In genomic region chrX:1391707-1392375, GRCh38 we compare ENCODE assay signal across 8 cellular contexts. TPM values are rescaled to one million over a fixed set of nuclear protein-coding genes. Genes with fewer than 3 reads are reported as not detected.
DNase-seq lines count a peak whose midpoint lies in the region; ATAC-seq and TF ChIP-seq lines count a peak whose summit lies in the region.

Gene SLC25A6, minus strand, starts transcription at chrX:1392113. Its CDS starts 104 bp downstream, at chrX:1392009.

- peaks cover 50% of the 10 kb centered on the region for H4K20me1 ChIP-seq in PC-9 (ENCODE audit: insufficient read depth)

- peak within 1 kb of the TSS; percentile 98 for H3K4me3 Mint-ChIP-seq in activated naive CD8-positive, alpha-beta T cell treated with anti-CD3 and anti-CD28 coated beads for 36 hours

- peak within 1 kb of the TSS; percentile 97 for H3K27ac Mint-ChIP-seq in activated naive CD8-positive, alpha-beta T cell treated with anti-CD3 and anti-CD28 coated beads for 36 hours

- peak within 1 kb of the TSS; percentile 80 for H2AFZ ChIP-seq in PC-9

- no peaks in the 10 kb centered on the region for H3K9me2 ChIP-seq in PC-9 (ENCODE audit: insufficient read depth)

- H3K36me3 Mint-ChIP-seq in activated naive CD8-positive, alpha-beta T cell treated with anti-CD3 and anti-CD28 coated beads for 36 hours: peaks cover 68% of the 10 kb centered on the region

- peaks cover 36% of the 10 kb centered on the region for H3K4me1 Mint-ChIP-seq in activated naive CD8-positive, alpha-beta T cell treated with anti-CD3 and anti-CD28 coated beads for 36 hours

- peak within 1 kb of the TSS; percentile 99 for H3K4me2 ChIP-seq in PC-9

- H3K9me3 ChIP-seq in PC-9 (ENCODE audit: insufficient read depth, low read depth) (no peaks in the 10 kb centered on the region), heart right ventricle (no peaks in the 10 kb centered on the region)

- H3K36me3 ChIP-seq in PC-9 (ENCODE audit: low read depth) (peaks cover 40% of the 10 kb centered on the region), heart right ventricle (peaks cover 0 to 50% (median 30%) of the 10 kb centered on the region in 9 donors)

- H3K27me3 ChIP-seq in PC-9 (ENCODE audit: insufficient read depth, low read depth) (no peaks in the 10 kb centered on the region), heart right ventricle (no peaks in the 10 kb centered on the region)

- peaks cover 79% of the 10 kb centered on the region for H3K79me2 ChIP-seq in PC-9 (ENCODE audit: low read depth)

- TF ChIP-seq CTCF in GM12864 (IDR thresholded peaks at IDR 0.05; ENCODE audit: low read depth, low read length, missing control alignments) (no peak), PC-9 (conservative IDR thresholded peaks at IDR 0.05) (peak; percentile 48; the same call in 1 of the 2 replicates), heart right ventricle (IDR thresholded peaks at IDR 0.05) (peak in 5 of 9 donors; percentile 20 to 42 (median 28))

- H3F3A ChIP-seq in PC-9 (ENCODE audit: insufficient read depth, low read depth): peaks cover 47% of the 10 kb centered on the region

- DNase-seq in GM12864 (ENCODE audit: low read depth): peak; percentile 89
- peak; percentile 89 to 97 for DNase-seq in PC-9
- peak; percentile 100 for DNase-seq in activated naive CD8-positive, alpha-beta T cell treated with anti-CD3 and anti-CD28 coated beads for 36 hours
- DNase-seq in heart right ventricle: peak; percentile 99 to 100
- peak; percentile 98 for DNase-seq in putamen (ENCODE audit: low spot score)
- DNase-seq in NCI-H2196 (lab: John Stamatoyannopoulos, UW; ENCODE audit: unreplicated experiment): no peak
- no peak for DNase-seq in NCI-H1694 treated with DMSO at 0.1 percent for 48 hours (lab: John Stamatoyannopoulos, UW)

- no peaks in the 10 kb centered on the region for H3K9me3 Mint-ChIP-seq in activated naive CD8-positive, alpha-beta T cell treated with anti-CD3 and anti-CD28 coated beads for 36 hours

- ATAC-seq in HG02588 (IDR thresholded peaks at IDR 0.05; ENCODE audit: unreplicated experiment) (peak; percentile 90), heart right ventricle (peak; percentile 93 to 97 (median 96))

- CTCF ChIA-PET in PC-9 (lab: Charles Lee): no interaction called here

- intact Hi-C loops in PC-9 (cut with micrococcal nuclease; ENCODE audit: unreplicated experiment) (loop anchor here (5.0 kb wide), 1 partner anchor 145 kb away; no protein-coding TSS in a partner anchor), heart right ventricle (cut with DNase I) (loop anchor here in 7 of 10 donors (2.0 to 10.0 kb wide), 5 partner anchors 53 to 203 kb away; partner anchors contain the start of genes ASMTL (in 5 of the 7) and AKAP17A (in 3 of the 7))

- POLR2A ChIA-PET in PC-9 (lab: Charles Lee; ENCODE audit: unreplicated experiment): no interaction called here

- no peaks in the 10 kb centered on the region for H3K27me3 Mint-ChIP-seq in activated naive CD8-positive, alpha-beta T cell treated with anti-CD3 and anti-CD28 coated beads for 36 hours

- H3K4me3 ChIP-seq in GM12864 (ENCODE audit: low read depth, low read length) (peak within 1 kb of the TSS; percentile 95), PC-9 (peak within 1 kb of the TSS; percentile 100), heart right ventricle (peak within 1 kb of the TSS; percentile 75 to 100 (median 97))

- BruUV-seq in PC-9 (replicated peaks; lab: Mats Ljungman, UMichigan): TSS peak; percentile 46

- peak within 1 kb of the TSS; percentile 93 for H3K27ac ChIP-seq in PC-9
- H3K27ac ChIP-seq in heart right ventricle: peak within 1 kb of the TSS; percentile 86 to 100 (median 99)

- H3K4me1 ChIP-seq in PC-9 (replicated peaks; ENCODE audit: insufficient read depth): peaks cover 9% of the 10 kb centered on the region
- peaks cover 18 to 65% (median 42%) of the 10 kb centered on the region in 9 donors for H3K4me1 ChIP-seq in heart right ventricle

- WGBS in heart right ventricle, 2 donors: 0 to 1% methylated on average over 71 to 90 of the region's 90 CpGs

RNA-seq across cellular contexts. Expression of gene SLC25A6, which starts in this region (rescaled TPM):
- 178 and 212 TPM in 2 replicates for total RNA-seq in PC-9 (2021)
- 100 to 1,000 TPM; 358 to 372 TPM for total RNA-seq in activated naive CD8-positive, alpha-beta T cell treated with anti-CD3 and anti-CD28 coated beads for 36 hours
- total RNA-seq in heart right ventricle: 100 to 1,000 TPM; 128 to 186 (median 141) TPM
- 100 to 1,000 TPM in 1 of 2 donors, 10 to 100 TPM in 1; 74.8 to 272 TPM for polyA plus RNA-seq in heart right ventricle

Comparison
In these comparisons a context has a peak if more than half of its experiments do, and no peak if none do; other contexts are left out.
1. DNase-seq: peak in GM12864 (single experiment), PC-9 (2 of 2), activated naive CD8-positive, alpha-beta T cell treated with anti-CD3 and anti-CD28 coated beads for 36 hours (single experiment), heart right ventricle (2 of 2) and putamen (single experiment); none in NCI-H2196 (single experiment) and NCI-H1694 treated with DMSO at 0.1 percent for 48 hours (single experiment).
2. Peak in every context shown above with its lines, with median percentiles within 50 percentile points of each other: H3K4me3 ChIP-seq.